2 cellular contexts compared by ENCODE assay signal in the genomic region with DNA sequence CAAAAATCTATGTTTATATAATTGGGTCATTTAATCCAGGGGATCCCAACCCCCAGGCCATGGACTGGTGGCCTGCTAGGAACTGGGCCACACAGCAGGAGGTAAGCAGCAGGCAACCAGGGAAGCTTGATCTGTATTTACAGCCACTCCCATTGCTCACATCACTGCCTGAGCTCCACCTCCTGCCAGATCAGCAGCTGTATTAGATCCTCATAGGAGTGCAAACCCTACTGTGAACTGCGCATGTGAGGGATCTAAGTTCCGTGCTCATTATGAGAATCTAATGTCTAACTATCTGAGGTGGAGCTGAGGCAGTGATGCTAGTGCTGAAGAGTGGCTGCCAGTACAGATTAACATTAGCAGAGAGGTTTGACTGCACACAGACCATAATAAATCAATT.
TF ChIP-seq lines count a peak whose summit lies in the region.

No MANE protein-coding gene starts in this region.

TF ChIP-seq in WTC11, 78 proteins besides CTCF, POLR2A, EP300 and RAD21:
- peak; percentile 42; the same call in 1 of the 2 replicates for TF ChIP-seq ZNF423 (CRISPR knock-in tag; IDR thresholded peaks at IDR 0.05)
- TF ChIP-seq, protein P1, sequence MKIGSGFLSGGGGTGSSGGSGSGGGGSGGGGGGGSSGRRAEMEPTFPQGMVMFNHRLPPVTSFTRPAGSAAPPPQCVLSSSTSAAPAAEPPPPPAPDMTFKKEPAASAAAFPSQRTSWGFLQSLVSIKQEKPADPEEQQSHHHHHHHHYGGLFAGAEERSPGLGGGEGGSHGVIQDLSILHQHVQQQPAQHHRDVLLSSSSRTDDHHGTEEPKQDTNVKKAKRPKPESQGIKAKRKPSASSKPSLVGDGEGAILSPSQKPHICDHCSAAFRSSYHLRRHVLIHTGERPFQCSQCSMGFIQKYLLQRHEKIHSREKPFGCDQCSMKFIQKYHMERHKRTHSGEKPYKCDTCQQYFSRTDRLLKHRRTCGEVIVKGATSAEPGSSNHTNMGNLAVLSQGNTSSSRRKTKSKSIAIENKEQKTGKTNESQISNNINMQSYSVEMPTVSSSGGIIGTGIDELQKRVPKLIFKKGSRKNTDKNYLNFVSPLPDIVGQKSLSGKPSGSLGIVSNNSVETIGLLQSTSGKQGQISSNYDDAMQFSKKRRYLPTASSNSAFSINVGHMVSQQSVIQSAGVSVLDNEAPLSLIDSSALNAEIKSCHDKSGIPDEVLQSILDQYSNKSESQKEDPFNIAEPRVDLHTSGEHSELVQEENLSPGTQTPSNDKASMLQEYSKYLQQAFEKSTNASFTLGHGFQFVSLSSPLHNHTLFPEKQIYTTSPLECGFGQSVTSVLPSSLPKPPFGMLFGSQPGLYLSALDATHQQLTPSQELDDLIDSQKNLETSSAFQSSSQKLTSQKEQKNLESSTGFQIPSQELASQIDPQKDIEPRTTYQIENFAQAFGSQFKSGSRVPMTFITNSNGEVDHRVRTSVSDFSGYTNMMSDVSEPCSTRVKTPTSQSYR (CRISPR knock-in tag; IDR thresholded peaks at IDR 0.05) = no peak

TF ChIP-seq in SK-N-SH, 30 proteins besides CTCF, POLR2A, EP300 and RAD21:
- TF ChIP-seq, protein P2, sequence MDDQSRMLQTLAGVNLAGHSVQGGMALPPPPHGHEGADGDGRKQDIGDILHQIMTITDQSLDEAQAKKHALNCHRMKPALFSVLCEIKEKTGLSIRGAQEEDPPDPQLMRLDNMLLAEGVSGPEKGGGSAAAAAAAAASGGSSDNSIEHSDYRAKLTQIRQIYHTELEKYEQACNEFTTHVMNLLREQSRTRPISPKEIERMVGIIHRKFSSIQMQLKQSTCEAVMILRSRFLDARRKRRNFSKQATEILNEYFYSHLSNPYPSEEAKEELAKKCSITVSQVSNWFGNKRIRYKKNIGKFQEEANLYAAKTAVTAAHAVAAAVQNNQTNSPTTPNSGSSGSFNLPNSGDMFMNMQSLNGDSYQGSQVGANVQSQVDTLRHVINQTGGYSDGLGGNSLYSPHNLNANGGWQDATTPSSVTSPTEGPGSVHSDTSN (IDR thresholded peaks at IDR 0.05) = no peak
- no peak for TF ChIP-seq EZH2phosphoT487 (IDR thresholded peaks at IDR 0.05; ENCODE audit: borderline replicate concordance, low read depth)
- TF ChIP-seq GATA2 (CRISPR knock-in tag; IDR thresholded peaks at IDR 0.05) = no peak
- TF ChIP-seq, protein P3, sequence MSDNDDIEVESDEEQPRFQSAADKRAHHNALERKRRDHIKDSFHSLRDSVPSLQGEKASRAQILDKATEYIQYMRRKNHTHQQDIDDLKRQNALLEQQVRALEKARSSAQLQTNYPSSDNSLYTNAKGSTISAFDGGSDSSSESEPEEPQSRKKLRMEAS (IDR thresholded peaks at IDR 0.05; ENCODE audit: low read depth) = no peak
- TF ChIP-seq JUND (IDR thresholded peaks at IDR 0.05) = no peak
- no peak for TF ChIP-seq TAF1 (IDR thresholded peaks at IDR 0.05; ENCODE audit: borderline replicate concordance, low read depth, low read length)
- TF ChIP-seq TEAD4 (IDR thresholded peaks at IDR 0.05; ENCODE audit: borderline replicate concordance, insufficient read depth) = no peak
- TF ChIP-seq RFX5 (IDR thresholded peaks at IDR 0.05; ENCODE audit: low read length) = no peak
- TF ChIP-seq TCF12 (IDR thresholded peaks at IDR 0.05) = no peak
- no peak for TF ChIP-seq NFIC (IDR thresholded peaks at IDR 0.05; ENCODE audit: borderline replicate concordance)
- TF ChIP-seq ELF1 (IDR thresholded peaks at IDR 0.05) = no peak
- TF ChIP-seq CHD2 (IDR thresholded peaks at IDR 0.05; ENCODE audit: low read length, partially characterized antibody) = no peak
- no peak for TF ChIP-seq FOXM1 (IDR thresholded peaks at IDR 0.05; ENCODE audit: low read depth)
- TF ChIP-seq RXRA (IDR thresholded peaks at IDR 0.05; ENCODE audit: borderline replicate concordance, low read depth) = no peak
- TF ChIP-seq, protein P4, sequence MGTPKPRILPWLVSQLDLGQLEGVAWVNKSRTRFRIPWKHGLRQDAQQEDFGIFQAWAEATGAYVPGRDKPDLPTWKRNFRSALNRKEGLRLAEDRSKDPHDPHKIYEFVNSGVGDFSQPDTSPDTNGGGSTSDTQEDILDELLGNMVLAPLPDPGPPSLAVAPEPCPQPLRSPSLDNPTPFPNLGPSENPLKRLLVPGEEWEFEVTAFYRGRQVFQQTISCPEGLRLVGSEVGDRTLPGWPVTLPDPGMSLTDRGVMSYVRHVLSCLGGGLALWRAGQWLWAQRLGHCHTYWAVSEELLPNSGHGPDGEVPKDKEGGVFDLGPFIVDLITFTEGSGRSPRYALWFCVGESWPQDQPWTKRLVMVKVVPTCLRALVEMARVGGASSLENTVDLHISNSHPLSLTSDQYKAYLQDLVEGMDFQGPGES (IDR thresholded peaks at IDR 0.05; ENCODE audit: low read depth, low read length) = no peak
- TF ChIP-seq, protein P5, sequence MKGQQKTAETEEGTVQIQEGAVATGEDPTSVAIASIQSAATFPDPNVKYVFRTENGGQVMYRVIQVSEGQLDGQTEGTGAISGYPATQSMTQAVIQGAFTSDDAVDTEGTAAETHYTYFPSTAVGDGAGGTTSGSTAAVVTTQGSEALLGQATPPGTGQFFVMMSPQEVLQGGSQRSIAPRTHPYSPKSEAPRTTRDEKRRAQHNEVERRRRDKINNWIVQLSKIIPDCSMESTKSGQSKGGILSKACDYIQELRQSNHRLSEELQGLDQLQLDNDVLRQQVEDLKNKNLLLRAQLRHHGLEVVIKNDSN (IDR thresholded peaks at IDR 0.05; ENCODE audit: borderline replicate concordance, low read depth) = no peak
